In the genomic region with DNA sequence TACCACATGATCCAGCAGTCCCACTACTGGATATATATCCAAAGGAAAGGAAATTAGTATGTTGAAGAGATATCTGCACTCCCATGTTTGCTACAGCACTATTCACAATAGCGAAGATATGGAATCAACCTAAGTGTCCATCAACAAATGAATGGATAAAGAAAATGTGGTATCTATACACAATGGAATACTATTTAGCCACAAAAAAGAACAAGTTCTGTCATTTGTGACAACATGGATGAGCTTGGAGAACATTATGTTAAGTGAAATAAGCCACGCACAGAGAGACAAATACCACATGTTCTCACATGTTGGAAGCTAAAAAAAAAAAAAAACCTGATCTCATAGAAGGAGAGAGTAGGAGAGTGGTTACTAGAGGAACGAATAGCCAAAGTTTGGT, we compare ENCODE assay signal across 9 cellular contexts. TPM values are rescaled to one million over a fixed set of nuclear protein-coding genes. Genes with fewer than 3 reads are reported as not detected.
"Had no signal": no experiment of that assay in that cellular context is flagged by ENCODE, and none has a peak within 500 bp of the region (broad histone marks: within the 10 kb centered on the region; RNA-seq: fewer than 3 reads in every experiment).

No MANE protein-coding gene starts in this region.

- DNase-seq: GDM1, GF-D8 had no signal

- FAIRE-seq: G401.6, GM12878, GM12891, GM12892, GM18507, GM19239 had no signal

- H3K4me3 ChIP-seq: GM12878 had no signal

- ATAC-seq: GM12878 had no signal

RNA-seq across cellular contexts. Expression of a gene that starts 21.2 kb away (rescaled TPM):
- total RNA-seq: G401, GM12878 had no signal
